In the genomic region with DNA sequence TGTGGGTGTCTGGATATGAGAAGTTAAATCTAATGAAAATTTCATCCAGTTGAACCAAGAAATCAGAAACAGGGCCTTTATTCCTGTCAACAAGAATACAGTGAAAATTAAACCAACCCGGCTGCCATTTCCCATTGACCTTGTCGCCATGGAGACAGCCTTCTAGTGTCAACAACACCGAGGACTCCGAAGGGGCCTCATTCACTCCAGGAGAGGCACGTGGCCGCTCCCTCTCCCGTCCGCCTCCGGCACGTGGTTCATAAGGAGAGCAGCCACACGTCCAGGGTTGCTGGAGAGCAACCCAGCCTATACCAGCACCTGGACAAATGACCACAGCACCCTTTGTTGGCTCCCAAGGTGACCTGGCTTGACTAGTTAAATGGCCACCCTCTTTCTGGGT, we compare ENCODE assay signal across 17 cellular contexts.
DNase-seq lines count a peak whose midpoint lies in the region; ATAC-seq and TF ChIP-seq lines count a peak whose summit lies in the region.
"Had no signal": no experiment of that assay in that cellular context is flagged by ENCODE, and none has a peak within 500 bp of the region (broad histone marks: within the 10 kb centered on the region; RNA-seq: fewer than 3 reads in every experiment).

No MANE protein-coding gene starts in this region.

- H3K27ac ChIP-seq in gastroesophageal sphincter: no peak overlapping the region
- H3K27ac ChIP-seq: spleen had no signal

- no peak for TF ChIP-seq EP300 in gastroesophageal sphincter (IDR thresholded peaks at IDR 0.05)

- TF ChIP-seq CTCF in gastroesophageal sphincter (IDR thresholded peaks at IDR 0.05): no peak

- no peak overlapping the region for H3K4me3 ChIP-seq in H7 (ENCODE audit: insufficient read depth, low read depth, low read length)
- no peak overlapping the region for H3K4me3 ChIP-seq in gastroesophageal sphincter
- H3K4me3 ChIP-seq: spleen had no signal

- H3K4me3 Mint-ChIP-seq in activated naive CD8-positive, alpha-beta T cell treated with anti-CD3 and anti-CD28 coated beads for 36 hours: no peak overlapping the region
- H3K4me3 Mint-ChIP-seq: activated CD4-positive, alpha-beta memory T cell treated with anti-CD3 and anti-CD28 coated beads for 36 hours; B cell had no signal

- H3K36me3 ChIP-seq in H7 (replicated peaks; ENCODE audit: control insufficient read depth, insufficient read depth, low read length) (no peaks in the 10 kb centered on the region), gastroesophageal sphincter (no peaks in the 10 kb centered on the region)
- H3K36me3 ChIP-seq: spleen had no signal

- no peaks in the 10 kb centered on the region for H3K9me3 Mint-ChIP-seq in activated naive CD8-positive, alpha-beta T cell treated with anti-CD3 and anti-CD28 coated beads for 36 hours
- H3K9me3 Mint-ChIP-seq: activated CD4-positive, alpha-beta memory T cell treated with anti-CD3 and anti-CD28 coated beads for 36 hours had no signal

- peaks cover 4% of the 10 kb centered on the region for H3K27me3 Mint-ChIP-seq in activated naive CD8-positive, alpha-beta T cell treated with anti-CD3 and anti-CD28 coated beads for 36 hours
- H3K27me3 Mint-ChIP-seq: B cell had no signal

- H3K27me3 ChIP-seq in H7 (ENCODE audit: control insufficient read depth, insufficient read depth, low read length) (no peaks in the 10 kb centered on the region), gastroesophageal sphincter (peaks cover 33% of the 10 kb centered on the region)

- DNase-seq in COR-L47 (lab: John Stamatoyannopoulos, UW): peak; percentile 84
- DNase-seq in H7: peak; percentile 79
- DNase-seq in NCI-H345 (lab: John Stamatoyannopoulos, UW): peak; percentile 82
- peak; percentile 90 for DNase-seq in left kidney (ENCODE audit: low read depth, low spot score)
- DNase-seq in activated naive CD8-positive, alpha-beta T cell treated with anti-CD3 and anti-CD28 coated beads for 36 hours: no peak
- no peak for DNase-seq in amniotic stem cell (lab: John Stamatoyannopoulos, UW)
- DNase-seq in GM03348 (ENCODE audit: low spot score): no peak
- DNase-seq: activated CD4-positive, alpha-beta memory T cell treated with anti-CD3 and anti-CD28 coated beads for 36 hours; DND-41; erythroblast; KG1; NCI-H1930; spleen; stimulated activated naive CD8-positive, alpha-beta T cell treated with anti-CD3 and anti-CD28 coated beads, Interleukin-15, Interleukin-2, amounts not matched to agents 100 U/mL and 50 U/mL, for 24 hours had no signal

- H3K27ac Mint-ChIP-seq in activated naive CD8-positive, alpha-beta T cell treated with anti-CD3 and anti-CD28 coated beads for 36 hours: no peak overlapping the region
- H3K27ac Mint-ChIP-seq: activated CD4-positive, alpha-beta memory T cell treated with anti-CD3 and anti-CD28 coated beads for 36 hours; B cell had no signal

- 24 to 54% methylated on average over 3 to 4 of the region's 11 CpGs for WGBS in gastroesophageal sphincter (ENCODE audit: low coverage in 1 of 2), 2 donors

- peaks cover 0 to 28% (median 0%) of the 10 kb centered on the region in 3 donors for H3K4me1 ChIP-seq in gastroesophageal sphincter

- H3K9me3 ChIP-seq in gastroesophageal sphincter: no peaks in the 10 kb centered on the region
- H3K9me3 ChIP-seq: spleen had no signal

- no peaks in the 10 kb centered on the region for H3K36me3 Mint-ChIP-seq in activated naive CD8-positive, alpha-beta T cell treated with anti-CD3 and anti-CD28 coated beads for 36 hours
- H3K36me3 Mint-ChIP-seq: activated CD4-positive, alpha-beta memory T cell treated with anti-CD3 and anti-CD28 coated beads for 36 hours had no signal

- no peak for ATAC-seq in gastroesophageal sphincter
- ATAC-seq: SK-N-SH treated with all-trans-retinoic acid at 6 μM for 48 hours; stimulated activated naive CD8-positive, alpha-beta T cell treated with anti-CD3 and anti-CD28 coated beads, Interleukin-15, Interleukin-2, amounts not matched to agents 100 U/mL and 50 U/mL, for 24 hours had no signal

- H3K4me1 Mint-ChIP-seq in activated naive CD8-positive, alpha-beta T cell treated with anti-CD3 and anti-CD28 coated beads for 36 hours: no peaks in the 10 kb centered on the region
- H3K4me1 Mint-ChIP-seq: B cell had no signal

- no peak for TF ChIP-seq POLR2A in gastroesophageal sphincter (IDR thresholded peaks at IDR 0.05)

Comparison
In these comparisons a context has a peak if more than half of its experiments do, and no peak if none do; other contexts are left out.
1. DNase-seq: peak in COR-L47 (single experiment), H7 (single experiment), NCI-H345 (single experiment) and left kidney (single experiment); none in activated naive CD8-positive, alpha-beta T cell treated with anti-CD3 and anti-CD28 coated beads for 36 hours (single experiment), amniotic stem cell (single experiment) and GM03348 (single experiment).